In genomic region chr1:208857471-208857870, GRCh38 we compare ENCODE assay signal across 17 cellular contexts.
"Had no signal": no experiment of that assay in that cellular context is flagged by ENCODE, and none has a peak within 500 bp of the region (broad histone marks: within the 10 kb centered on the region; RNA-seq: fewer than 3 reads in every experiment).

No MANE protein-coding gene starts in this region.

- H3K4me3 ChIP-seq: MG63, SJCRH30 had no signal

- H3K27ac ChIP-seq: HL-60, RWPE1, SJCRH30 had no signal

- H3K27me3 ChIP-seq: MG63, SJCRH30 had no signal

- H3K9me3 ChIP-seq: MG63, SJCRH30 had no signal

- H3K36me3 ChIP-seq: MG63, SJCRH30 had no signal

- H3K4me1 ChIP-seq: SJCRH30 had no signal

- ATAC-seq: Panc1, SK-N-SH treated with all-trans-retinoic acid at 6 μM for 48 hours had no signal

- DNase-seq: KBM-7, MG63, NCI-H1092 treated with DMSO at 0.1 percent for 48 hours, NCI-H1436, NCI-H187, NCI-H2029, NCI-H2081 treated with DMSO at 0.1 percent for 48 hours, NCI-H2171, NCI-H226, NCI-H510A, NCI-H774, SHP77 treated with DMSO at 0.1 percent for 48 hours, SJCRH30 had no signal
